30 cellular contexts compared by ENCODE assay signal in the genomic region with DNA sequence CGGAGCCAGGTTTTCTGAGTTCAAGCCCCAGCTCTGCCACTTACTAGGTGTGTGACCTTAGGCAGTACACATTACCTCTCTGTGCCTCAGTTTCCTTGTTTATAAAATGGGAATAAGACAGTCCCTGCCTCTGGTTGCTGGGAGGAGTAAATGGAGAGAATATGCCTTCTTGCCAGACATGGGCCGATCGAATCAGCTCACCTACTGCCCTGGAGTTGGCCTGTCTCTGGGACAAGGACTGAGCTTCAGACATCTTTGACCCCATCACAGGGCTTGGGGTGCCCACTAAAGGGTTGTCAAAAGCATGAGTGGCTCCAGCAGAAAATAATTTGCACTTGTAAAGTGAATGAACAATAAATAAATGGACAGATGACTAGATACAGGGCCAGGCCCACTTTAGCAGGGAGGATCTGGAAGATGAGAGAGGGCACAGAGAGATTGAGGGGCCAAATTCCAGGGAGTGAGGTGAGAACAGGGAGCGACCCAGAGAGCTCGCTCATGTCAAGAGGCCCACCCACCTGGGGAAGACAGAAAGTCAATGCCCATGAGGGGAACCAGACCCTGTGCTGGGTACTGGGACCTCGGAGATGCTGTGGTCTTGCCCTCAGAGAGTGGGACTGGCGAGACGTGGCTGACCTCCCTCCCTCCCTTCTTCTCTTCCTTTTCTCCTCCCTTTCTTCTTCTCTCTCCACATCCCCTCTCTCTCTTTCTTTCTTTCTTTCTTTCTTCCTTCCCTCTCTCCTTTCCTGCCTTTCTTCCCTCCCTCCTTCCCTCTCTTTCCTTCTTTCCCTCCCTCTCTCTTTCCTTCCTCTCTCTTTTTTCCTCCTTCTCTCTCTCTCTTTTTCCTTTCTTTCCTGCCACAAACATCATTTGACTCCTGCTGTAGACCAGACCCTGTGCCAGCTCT. TPM values are rescaled to one million over a fixed set of nuclear protein-coding genes. Genes with fewer than 3 reads are reported as not detected.
"Had no signal": no experiment of that assay in that cellular context is flagged by ENCODE, and none has a peak within 500 bp of the region (broad histone marks: within the 10 kb centered on the region; RNA-seq: fewer than 3 reads in every experiment).

No MANE protein-coding gene starts in this region.

- H3K27me3 ChIP-seq: neural progenitor cell, pancreas, transverse colon had no signal

- H3K27ac Mint-ChIP-seq: effector memory CD8-positive, alpha-beta T cell; immature natural killer cell; memory B cell; natural killer cell treated with Interleukin-12 subunit alpha and Interleukin-12 subunit beta and Interleukin-15 and Interleukin-18, amount 100 ng/mL, for 72 hours; neural progenitor cell; stimulated activated naive B cell treated with anti-CD40 and anti-IgM and Interleukin-4, amounts not matched to agents 10 μg/mL and 1 μg/mL and 100 μg/mL, for 72 hours had no signal

- H3K9me3 Mint-ChIP-seq: effector memory CD8-positive, alpha-beta T cell; natural killer cell treated with Interleukin-12 subunit alpha and Interleukin-12 subunit beta and Interleukin-15 and Interleukin-18, amount 100 ng/mL, for 72 hours had no signal

- H3K27ac ChIP-seq: coronary artery, esophagus squamous epithelium, gastroesophageal sphincter, left ventricle myocardium inferior, lower lobe of right lung, neural progenitor cell, pancreas, psoas muscle, sigmoid colon, skin epidermis, stomach, thoracic aorta, transverse colon had no signal

- H3K4me3 ChIP-seq: coronary artery, esophagus squamous epithelium, gastroesophageal sphincter, left ventricle myocardium inferior, lower lobe of right lung, neural progenitor cell, pancreas, psoas muscle, sigmoid colon, skin epidermis, stomach, thoracic aorta, transverse colon had no signal

- H3K36me3 Mint-ChIP-seq: neural progenitor cell had no signal

- ATAC-seq: effector memory CD8-positive, alpha-beta T cell; gastroesophageal sphincter; left cardiac atrium; lower lobe of right lung; pancreas; psoas muscle; stimulated activated naive B cell treated with anti-CD40 and anti-IgM and Interleukin-4, amounts not matched to agents 10 μg/mL and 1 μg/mL and 100 μg/mL, for 72 hours had no signal

- H3K9me3 ChIP-seq: pancreas, thoracic aorta had no signal

- DNase-seq: effector memory CD8-positive, alpha-beta T cell; esophagus squamous epithelium; foreskin fibroblast; glutamatergic neuron; immature natural killer cell; kidney; left cardiac atrium; left ventricle myocardium inferior; lower lobe of right lung; midbrain; occipital lobe; pancreas; psoas muscle; retina; sigmoid colon; stimulated activated CD4-positive, alpha-beta T cell treated with anti-CD3 and anti-CD28 coated beads, Interleukin-2, amount 100 ng/mL, for 24 hours; stimulated activated CD4-positive, alpha-beta T cell treated with anti-CD3 and anti-CD28 coated beads, Interleukin-4, amount 100 ng/mL, for 4 hours; stimulated activated naive B cell treated with anti-CD40 and anti-IgM and Interleukin-4, amounts not matched to agents 10 μg/mL and 1 μg/mL and 100 μg/mL, for 72 hours; substantia nigra; transverse colon had no signal

- H3K4me3 Mint-ChIP-seq: effector memory CD8-positive, alpha-beta T cell; immature natural killer cell; memory B cell; natural killer cell treated with Interleukin-12 subunit alpha and Interleukin-12 subunit beta and Interleukin-15 and Interleukin-18, amount 100 ng/mL, for 72 hours; neural progenitor cell; stimulated activated naive B cell treated with anti-CD40 and anti-IgM and Interleukin-4, amounts not matched to agents 10 μg/mL and 1 μg/mL and 100 μg/mL, for 72 hours had no signal

- H3K36me3 ChIP-seq: esophagus squamous epithelium, gastroesophageal sphincter, left ventricle myocardium inferior, lower lobe of right lung, neural progenitor cell, pancreas, sigmoid colon, stomach, thoracic aorta, transverse colon had no signal

- H3K4me1 Mint-ChIP-seq: immature natural killer cell had no signal

- H3K4me1 ChIP-seq: esophagus squamous epithelium, gastroesophageal sphincter, left ventricle myocardium inferior, lower lobe of right lung, neural progenitor cell, pancreas, psoas muscle, sigmoid colon, stomach, transverse colon had no signal

RNA-seq across cellular contexts. Expression of gene BPIFA2, which starts 3.9 kb away (rescaled TPM):
- total RNA-seq: chondrocyte; epithelial cell of proximal tubule; esophagus squamous epithelium; kidney; left cardiac atrium; left ventricle myocardium inferior; lower lobe of right lung; natural killer cell treated with Interleukin-12 subunit alpha and Interleukin-12 subunit beta and Interleukin-15 and Interleukin-18, amount 100 ng/mL, for 72 hours; occipital lobe; pancreas; psoas muscle; sigmoid colon; stomach; thoracic aorta; transverse colon had no signal

RNA-seq across cellular contexts. Expression of gene BPIFA3, which starts 53.0 kb away (rescaled TPM):
- total RNA-seq: chondrocyte; epithelial cell of proximal tubule; esophagus squamous epithelium; gastroesophageal sphincter; kidney; left cardiac atrium; left ventricle myocardium inferior; lower lobe of right lung; natural killer cell treated with Interleukin-12 subunit alpha and Interleukin-12 subunit beta and Interleukin-15 and Interleukin-18, amount 100 ng/mL, for 72 hours; occipital lobe; pancreas; psoas muscle; sigmoid colon; stomach; thoracic aorta; transverse colon had no signal
